Comparison of ENCODE assay signal across 1 cellular context in the genomic region with DNA sequence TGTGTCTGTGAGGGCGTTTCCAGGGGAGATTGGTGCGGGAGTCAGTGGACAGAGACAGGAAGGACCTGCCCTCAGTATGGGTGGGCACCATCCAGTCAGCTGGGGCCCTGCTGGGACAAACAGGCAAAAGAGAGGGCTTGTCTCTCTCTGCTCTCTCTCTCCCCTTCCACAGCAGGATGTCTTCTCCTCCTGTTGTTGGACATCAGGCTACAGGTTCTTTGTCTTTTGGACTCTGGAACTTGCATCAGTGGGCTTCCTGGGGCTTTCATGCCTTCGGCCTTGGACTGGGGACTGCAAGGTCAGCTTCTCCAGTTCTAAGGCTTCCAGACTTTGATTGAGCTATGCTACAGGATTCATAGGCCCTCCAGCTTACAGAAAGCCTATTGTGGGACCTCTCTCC.
TF ChIP-seq lines count a peak whose summit lies in the region.

No MANE protein-coding gene starts in this region.

TF ChIP-seq in HepG2, 621 proteins besides CTCF, POLR2A, EP300 and RAD21 (continued from another document and continues in another):
- TF ChIP-seq KDM3A (CRISPR knock-in tag; IDR thresholded peaks at IDR 0.05; ENCODE audit: low read depth) (no peak), SRSF9 (IDR thresholded peaks at IDR 0.05; ENCODE audit: borderline replicate concordance, insufficient read depth, low read depth, low read length, poor library complexity, severe bottlenecking) (no peak), HOXA3 (CRISPR knock-in tag; IDR thresholded peaks at IDR 0.05) (peak; percentile 69), ZEB1 (IDR thresholded peaks at IDR 0.05; ENCODE audit: insufficient replicate concordance, low read depth) (no peak), ZNF180 (CRISPR knock-in tag; IDR thresholded peaks at IDR 0.05; ENCODE audit: borderline replicate concordance, low read depth) (no peak), KAT8 (CRISPR knock-in tag; IDR thresholded peaks at IDR 0.05) (peak; percentile 68; the same call in 1 of the 2 replicates), ZNF598 (CRISPR knock-in tag; IDR thresholded peaks at IDR 0.05; ENCODE audit: borderline replicate concordance) (0 out of 2 replicates have a peak, but pooled peaks have one; percentile 35), RCOR2 (CRISPR knock-in tag; IDR thresholded peaks at IDR 0.05) (peak; percentile 69; the same call in 1 of the 2 replicates), ZNF331 (CRISPR knock-in tag; IDR thresholded peaks at IDR 0.05) (peak; percentile 48; the same call in 1 of the 2 replicates), ZNF44 (CRISPR knock-in tag; IDR thresholded peaks at IDR 0.05) (no peak), ZSCAN31 (CRISPR knock-in tag; IDR thresholded peaks at IDR 0.05; ENCODE audit: low read depth) (no peak), ZNF761 (CRISPR knock-in tag; conservative IDR thresholded peaks at IDR 0.05) (no peak), ZSCAN21 (CRISPR knock-in tag; IDR thresholded peaks at IDR 0.05; ENCODE audit: borderline replicate concordance) (0 out of 2 replicates have a peak, but pooled peaks have one; percentile 43), ZNF746 (CRISPR knock-in tag; IDR thresholded peaks at IDR 0.05) (no peak), NFIC (IDR thresholded peaks at IDR 0.05; ENCODE audit: low read length) (peak; percentile 60; the same call in 1 of the 2 replicates), RARA (CRISPR knock-in tag; IDR thresholded peaks at IDR 0.05) (peak; percentile 64), ZFX (CRISPR knock-in tag; IDR thresholded peaks at IDR 0.05; ENCODE audit: low read depth) (peak; percentile 48), ZNF354B (CRISPR knock-in tag; IDR thresholded peaks at IDR 0.05) (no peak), PRPF4 (IDR thresholded peaks at IDR 0.05; ENCODE audit: low read depth, low read length, poor library complexity, severe bottlenecking) (no peak), GTF2F1 (IDR thresholded peaks at IDR 0.05; ENCODE audit: low read length) (no peak)
- TF ChIP-seq, protein P1, sequence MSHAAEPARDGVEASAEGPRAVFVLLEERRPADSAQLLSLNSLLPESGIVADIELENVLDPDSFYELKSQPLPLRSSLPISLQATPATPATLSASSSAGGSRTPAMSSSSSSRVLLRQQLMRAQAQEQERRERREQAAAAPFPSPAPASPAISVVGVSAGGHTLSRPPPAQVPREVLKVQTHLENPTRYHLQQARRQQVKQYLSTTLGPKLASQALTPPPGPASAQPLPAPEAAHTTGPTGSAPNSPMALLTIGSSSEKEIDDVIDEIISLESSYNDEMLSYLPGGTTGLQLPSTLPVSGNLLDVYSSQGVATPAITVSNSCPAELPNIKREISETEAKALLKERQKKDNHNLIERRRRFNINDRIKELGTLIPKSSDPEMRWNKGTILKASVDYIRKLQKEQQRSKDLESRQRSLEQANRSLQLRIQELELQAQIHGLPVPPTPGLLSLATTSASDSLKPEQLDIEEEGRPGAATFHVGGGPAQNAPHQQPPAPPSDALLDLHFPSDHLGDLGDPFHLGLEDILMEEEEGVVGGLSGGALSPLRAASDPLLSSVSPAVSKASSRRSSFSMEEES (CRISPR knock-in tag; IDR thresholded peaks at IDR 0.05): peak; percentile 59; the same call in 1 of the 2 replicates
- TF ChIP-seq, protein P2, sequence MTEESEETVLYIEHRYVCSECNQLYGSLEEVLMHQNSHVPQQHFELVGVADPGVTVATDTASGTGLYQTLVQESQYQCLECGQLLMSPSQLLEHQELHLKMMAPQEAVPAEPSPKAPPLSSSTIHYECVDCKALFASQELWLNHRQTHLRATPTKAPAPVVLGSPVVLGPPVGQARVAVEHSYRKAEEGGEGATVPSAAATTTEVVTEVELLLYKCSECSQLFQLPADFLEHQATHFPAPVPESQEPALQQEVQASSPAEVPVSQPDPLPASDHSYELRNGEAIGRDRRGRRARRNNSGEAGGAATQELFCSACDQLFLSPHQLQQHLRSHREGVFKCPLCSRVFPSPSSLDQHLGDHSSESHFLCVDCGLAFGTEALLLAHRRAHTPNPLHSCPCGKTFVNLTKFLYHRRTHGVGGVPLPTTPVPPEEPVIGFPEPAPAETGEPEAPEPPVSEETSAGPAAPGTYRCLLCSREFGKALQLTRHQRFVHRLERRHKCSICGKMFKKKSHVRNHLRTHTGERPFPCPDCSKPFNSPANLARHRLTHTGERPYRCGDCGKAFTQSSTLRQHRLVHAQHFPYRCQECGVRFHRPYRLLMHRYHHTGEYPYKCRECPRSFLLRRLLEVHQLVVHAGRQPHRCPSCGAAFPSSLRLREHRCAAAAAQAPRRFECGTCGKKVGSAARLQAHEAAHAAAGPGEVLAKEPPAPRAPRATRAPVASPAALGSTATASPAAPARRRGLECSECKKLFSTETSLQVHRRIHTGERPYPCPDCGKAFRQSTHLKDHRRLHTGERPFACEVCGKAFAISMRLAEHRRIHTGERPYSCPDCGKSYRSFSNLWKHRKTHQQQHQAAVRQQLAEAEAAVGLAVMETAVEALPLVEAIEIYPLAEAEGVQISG (CRISPR knock-in tag; IDR thresholded peaks at IDR 0.05): peak; percentile 41; the same call in 1 of the 2 replicates
- TF ChIP-seq, protein P3, sequence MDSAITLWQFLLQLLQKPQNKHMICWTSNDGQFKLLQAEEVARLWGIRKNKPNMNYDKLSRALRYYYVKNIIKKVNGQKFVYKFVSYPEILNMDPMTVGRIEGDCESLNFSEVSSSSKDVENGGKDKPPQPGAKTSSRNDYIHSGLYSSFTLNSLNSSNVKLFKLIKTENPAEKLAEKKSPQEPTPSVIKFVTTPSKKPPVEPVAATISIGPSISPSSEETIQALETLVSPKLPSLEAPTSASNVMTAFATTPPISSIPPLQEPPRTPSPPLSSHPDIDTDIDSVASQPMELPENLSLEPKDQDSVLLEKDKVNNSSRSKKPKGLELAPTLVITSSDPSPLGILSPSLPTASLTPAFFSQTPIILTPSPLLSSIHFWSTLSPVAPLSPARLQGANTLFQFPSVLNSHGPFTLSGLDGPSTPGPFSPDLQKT (CRISPR knock-in tag; IDR thresholded peaks at IDR 0.05; ENCODE audit: borderline replicate concordance): no peak
- TF ChIP-seq, protein P4, sequence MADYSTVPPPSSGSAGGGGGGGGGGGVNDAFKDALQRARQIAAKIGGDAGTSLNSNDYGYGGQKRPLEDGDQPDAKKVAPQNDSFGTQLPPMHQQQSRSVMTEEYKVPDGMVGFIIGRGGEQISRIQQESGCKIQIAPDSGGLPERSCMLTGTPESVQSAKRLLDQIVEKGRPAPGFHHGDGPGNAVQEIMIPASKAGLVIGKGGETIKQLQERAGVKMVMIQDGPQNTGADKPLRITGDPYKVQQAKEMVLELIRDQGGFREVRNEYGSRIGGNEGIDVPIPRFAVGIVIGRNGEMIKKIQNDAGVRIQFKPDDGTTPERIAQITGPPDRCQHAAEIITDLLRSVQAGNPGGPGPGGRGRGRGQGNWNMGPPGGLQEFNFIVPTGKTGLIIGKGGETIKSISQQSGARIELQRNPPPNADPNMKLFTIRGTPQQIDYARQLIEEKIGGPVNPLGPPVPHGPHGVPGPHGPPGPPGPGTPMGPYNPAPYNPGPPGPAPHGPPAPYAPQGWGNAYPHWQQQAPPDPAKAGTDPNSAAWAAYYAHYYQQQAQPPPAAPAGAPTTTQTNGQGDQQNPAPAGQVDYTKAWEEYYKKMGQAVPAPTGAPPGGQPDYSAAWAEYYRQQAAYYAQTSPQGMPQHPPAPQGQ (CRISPR knock-in tag; IDR thresholded peaks at IDR 0.05; ENCODE audit: borderline replicate concordance): no peak
- TF ChIP-seq, protein P5, sequence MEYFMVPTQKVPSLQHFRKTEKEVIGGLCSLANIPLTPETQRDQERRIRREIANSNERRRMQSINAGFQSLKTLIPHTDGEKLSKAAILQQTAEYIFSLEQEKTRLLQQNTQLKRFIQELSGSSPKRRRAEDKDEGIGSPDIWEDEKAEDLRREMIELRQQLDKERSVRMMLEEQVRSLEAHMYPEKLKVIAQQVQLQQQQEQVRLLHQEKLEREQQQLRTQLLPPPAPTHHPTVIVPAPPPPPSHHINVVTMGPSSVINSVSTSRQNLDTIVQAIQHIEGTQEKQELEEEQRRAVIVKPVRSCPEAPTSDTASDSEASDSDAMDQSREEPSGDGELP (IDR thresholded peaks at IDR 0.05; ENCODE audit: borderline replicate concordance, low read depth): peak; percentile 85
- TF ChIP-seq, protein P6, sequence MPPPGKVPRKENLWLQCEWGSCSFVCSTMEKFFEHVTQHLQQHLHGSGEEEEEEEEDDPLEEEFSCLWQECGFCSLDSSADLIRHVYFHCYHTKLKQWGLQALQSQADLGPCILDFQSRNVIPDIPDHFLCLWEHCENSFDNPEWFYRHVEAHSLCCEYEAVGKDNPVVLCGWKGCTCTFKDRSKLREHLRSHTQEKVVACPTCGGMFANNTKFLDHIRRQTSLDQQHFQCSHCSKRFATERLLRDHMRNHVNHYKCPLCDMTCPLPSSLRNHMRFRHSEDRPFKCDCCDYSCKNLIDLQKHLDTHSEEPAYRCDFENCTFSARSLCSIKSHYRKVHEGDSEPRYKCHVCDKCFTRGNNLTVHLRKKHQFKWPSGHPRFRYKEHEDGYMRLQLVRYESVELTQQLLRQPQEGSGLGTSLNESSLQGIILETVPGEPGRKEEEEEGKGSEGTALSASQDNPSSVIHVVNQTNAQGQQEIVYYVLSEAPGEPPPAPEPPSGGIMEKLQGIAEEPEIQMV (CRISPR knock-in tag; IDR thresholded peaks at IDR 0.05; ENCODE audit: low read depth): no peak
- TF ChIP-seq, protein P7, sequence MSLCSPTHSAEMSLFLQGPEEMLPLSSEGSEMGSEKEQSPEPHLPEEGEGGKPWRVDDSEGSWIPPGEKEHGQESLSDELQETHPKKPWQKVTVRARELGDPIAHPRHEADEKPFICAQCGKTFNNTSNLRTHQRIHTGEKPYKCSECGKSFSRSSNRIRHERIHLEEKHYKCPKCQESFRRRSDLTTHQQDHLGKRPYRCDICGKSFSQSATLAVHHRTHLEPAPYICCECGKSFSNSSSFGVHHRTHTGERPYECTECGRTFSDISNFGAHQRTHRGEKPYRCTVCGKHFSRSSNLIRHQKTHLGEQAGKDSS (CRISPR knock-in tag; IDR thresholded peaks at IDR 0.05; ENCODE audit: borderline replicate concordance, low read depth): no peak
- TF ChIP-seq, protein P8, sequence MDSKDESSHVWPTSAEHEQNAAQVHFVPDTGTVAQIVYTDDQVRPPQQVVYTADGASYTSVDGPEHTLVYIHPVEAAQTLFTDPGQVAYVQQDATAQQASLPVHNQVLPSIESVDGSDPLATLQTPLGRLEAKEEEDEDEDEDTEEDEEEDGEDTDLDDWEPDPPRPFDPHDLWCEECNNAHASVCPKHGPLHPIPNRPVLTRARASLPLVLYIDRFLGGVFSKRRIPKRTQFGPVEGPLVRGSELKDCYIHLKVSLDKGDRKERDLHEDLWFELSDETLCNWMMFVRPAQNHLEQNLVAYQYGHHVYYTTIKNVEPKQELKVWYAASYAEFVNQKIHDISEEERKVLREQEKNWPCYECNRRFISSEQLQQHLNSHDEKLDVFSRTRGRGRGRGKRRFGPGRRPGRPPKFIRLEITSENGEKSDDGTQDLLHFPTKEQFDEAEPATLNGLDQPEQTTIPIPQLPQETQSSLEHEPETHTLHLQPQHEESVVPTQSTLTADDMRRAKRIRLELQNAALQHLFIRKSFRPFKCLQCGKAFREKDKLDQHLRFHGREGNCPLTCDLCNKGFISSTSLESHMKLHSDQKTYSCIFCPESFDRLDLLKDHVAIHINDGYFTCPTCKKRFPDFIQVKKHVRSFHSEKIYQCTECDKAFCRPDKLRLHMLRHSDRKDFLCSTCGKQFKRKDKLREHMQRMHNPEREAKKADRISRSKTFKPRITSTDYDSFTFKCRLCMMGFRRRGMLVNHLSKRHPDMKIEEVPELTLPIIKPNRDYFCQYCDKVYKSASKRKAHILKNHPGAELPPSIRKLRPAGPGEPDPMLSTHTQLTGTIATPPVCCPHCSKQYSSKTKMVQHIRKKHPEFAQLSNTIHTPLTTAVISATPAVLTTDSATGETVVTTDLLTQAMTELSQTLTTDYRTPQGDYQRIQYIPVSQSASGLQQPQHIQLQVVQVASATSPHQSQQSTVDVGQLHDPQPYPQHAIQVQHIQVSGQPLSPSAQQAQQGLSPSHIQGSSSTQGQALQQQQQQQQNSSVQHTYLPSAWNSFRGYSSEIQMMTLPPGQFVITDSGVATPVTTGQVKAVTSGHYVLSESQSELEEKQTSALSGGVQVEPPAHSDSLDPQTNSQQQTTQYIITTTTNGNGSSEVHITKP (CRISPR knock-in tag; IDR thresholded peaks at IDR 0.05; ENCODE audit: low read depth): no peak
- TF ChIP-seq, protein P9, sequence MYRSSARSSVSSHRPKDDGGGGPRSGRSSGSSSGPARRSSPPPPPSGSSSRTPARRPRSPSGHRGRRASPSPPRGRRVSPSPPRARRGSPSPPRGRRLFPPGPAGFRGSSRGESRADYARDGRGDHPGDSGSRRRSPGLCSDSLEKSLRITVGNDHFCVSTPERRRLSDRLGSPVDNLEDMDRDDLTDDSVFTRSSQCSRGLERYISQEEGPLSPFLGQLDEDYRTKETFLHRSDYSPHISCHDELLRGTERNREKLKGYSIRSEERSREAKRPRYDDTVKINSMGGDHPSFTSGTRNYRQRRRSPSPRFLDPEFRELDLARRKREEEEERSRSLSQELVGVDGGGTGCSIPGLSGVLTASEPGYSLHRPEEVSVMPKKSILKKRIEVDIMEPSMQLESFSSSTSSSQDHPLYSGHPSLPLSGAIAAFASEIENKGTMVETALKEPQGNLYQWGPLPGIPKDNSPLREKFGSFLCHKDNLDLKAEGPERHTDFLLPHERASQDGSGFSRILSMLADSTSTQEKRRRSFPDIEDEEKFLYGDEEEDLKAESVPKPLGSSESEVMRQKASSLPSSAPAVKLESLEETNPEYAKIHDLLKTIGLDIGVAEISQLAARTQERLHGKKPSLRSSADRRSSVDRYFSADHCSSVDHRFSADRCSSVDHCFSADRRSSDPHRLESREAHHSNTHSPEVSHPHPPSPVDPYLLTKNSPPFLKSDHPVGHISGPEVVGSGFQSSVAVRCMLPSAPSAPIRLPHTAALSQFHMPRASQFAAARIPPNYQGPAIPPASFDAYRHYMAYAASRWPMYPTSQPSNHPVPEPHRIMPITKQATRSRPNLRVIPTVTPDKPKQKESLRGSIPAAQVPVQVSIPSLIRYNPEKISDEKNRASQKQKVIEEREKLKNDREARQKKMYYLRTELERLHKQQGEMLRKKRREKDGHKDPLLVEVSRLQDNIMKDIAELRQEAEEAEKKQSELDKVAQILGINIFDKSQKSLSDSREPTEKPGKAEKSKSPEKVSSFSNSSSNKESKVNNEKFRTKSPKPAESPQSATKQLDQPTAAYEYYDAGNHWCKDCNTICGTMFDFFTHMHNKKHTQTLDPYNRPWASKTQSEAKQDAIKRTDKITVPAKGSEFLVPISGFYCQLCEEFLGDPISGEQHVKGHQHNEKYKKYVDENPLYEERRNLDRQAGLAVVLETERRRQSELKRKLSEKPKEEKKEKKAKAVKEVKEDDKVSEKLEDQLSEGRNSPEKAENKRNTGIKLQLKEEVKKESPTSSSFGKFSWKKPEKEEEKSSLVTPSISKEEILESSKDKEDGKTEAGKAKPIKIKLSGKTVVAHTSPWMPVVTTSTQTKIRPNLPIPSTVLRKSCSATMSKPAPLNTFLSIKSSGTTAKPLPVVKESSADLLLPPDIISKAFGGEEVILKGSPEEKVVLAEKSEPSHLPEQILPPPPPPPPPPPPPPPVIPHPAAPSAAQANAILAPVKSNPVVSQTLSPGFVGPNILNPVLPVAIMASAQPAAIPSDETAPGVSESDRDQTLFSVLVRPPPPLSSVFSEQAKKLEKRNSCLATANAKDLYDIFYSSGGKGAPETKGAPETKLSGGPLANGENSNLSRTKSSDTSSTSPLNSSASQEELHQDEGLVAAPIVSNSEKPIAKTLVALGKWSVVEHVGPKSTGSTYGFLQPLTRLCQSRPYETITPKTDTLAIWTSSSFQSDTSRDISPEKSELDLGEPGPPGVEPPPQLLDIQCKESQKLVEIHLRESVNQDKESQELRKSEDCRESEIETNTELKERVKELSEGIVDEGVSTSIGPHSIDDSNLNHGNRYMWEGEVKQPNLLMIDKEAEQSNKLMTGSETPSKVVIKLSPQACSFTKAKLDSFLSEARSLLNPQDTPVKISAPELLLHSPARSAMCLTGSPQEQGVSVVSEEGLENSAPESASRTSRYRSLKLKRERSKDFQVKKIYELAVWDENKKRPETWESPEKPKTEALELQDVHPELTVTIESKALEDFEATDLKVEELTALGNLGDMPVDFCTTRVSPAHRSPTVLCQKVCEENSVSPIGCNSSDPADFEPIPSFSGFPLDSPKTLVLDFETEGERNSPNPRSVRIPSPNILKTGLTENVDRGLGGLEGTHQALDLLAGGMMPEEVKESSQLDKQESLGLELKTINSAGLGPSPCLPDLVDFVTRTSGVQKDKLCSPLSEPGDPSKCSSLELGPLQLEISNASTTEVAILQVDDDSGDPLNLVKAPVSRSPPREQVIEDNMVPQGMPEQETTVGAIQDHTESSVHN (CRISPR knock-in tag; IDR thresholded peaks at IDR 0.05): no peak
